In the genomic region with DNA sequence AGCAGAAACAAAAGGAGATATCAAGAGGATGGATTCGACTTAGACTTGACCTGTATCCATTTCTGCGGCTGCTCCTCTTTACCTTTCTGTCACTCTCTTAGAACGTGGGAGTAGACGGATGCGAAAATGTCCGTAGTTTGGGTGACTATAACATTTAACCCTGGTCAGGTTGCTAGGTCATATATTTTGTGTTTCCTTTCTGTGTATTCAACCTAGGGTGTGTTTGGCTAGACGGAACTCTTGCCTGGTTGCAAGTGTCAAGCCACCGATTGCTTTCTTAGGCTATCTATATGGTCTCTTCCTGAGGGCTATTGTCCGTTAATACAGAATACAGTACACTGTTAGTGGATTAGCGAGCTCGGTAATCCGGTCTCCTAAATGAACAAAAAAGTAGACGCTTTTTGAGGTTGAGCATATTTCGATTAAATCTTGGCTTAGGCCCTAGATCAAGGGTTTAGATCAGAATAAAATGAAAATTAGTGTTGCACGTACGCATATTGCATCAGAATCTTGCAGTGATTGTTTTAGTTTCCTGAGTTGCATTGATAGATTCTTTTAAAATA, we compare ENCODE assay signal across 9 cellular contexts. TPM values are rescaled to one million over a fixed set of nuclear protein-coding genes. Genes with fewer than 3 reads are reported as not detected.
DNase-seq lines count a peak whose midpoint lies in the region; ATAC-seq and TF ChIP-seq lines count a peak whose summit lies in the region.
"Had no signal": no experiment of that assay in that cellular context is flagged by ENCODE, and none has a peak within 500 bp of the region (broad histone marks: within the 10 kb centered on the region; RNA-seq: fewer than 3 reads in every experiment).

No MANE protein-coding gene starts in this region.

- peak overlapping the region; percentile 62 for H3K4me3 ChIP-seq in CD8-positive, alpha-beta T cell (ENCODE audit: low read depth, low read length)
- H3K4me3 ChIP-seq in astrocyte of the cerebellum (ENCODE audit: low read depth, low read length) (peak overlapping the region; percentile 91), right lobe of liver (peak overlapping the region; percentile 69 to 86 (median 70)), tibial nerve (peak overlapping the region; percentile 62 to 92 (median 88))

- peaks cover 60% of the 10 kb centered on the region for H3K4me1 Mint-ChIP-seq in CD8-positive, alpha-beta T cell (ENCODE audit: low read depth)

- no peaks in the 10 kb centered on the region for H3K27me3 ChIP-seq in CD8-positive, alpha-beta T cell (ENCODE audit: insufficient read depth, low read length)
- H3K27me3 ChIP-seq in right lobe of liver (no peaks in the 10 kb centered on the region), tibial nerve (no peaks in the 10 kb centered on the region)

- H3K9me3 ChIP-seq in CD8-positive, alpha-beta T cell (ENCODE audit: low read length): no peaks in the 10 kb centered on the region
- H3K9me3 ChIP-seq in right lobe of liver (no peaks in the 10 kb centered on the region), tibial nerve (no peaks in the 10 kb centered on the region)

- H3K9me3 Mint-ChIP-seq in CD8-positive, alpha-beta T cell: no peaks in the 10 kb centered on the region

- in situ Hi-C loops in astrocyte of the cerebellum (cut with HindIII; ENCODE audit: low sequenced_read_pairs): loop anchor here (25.0 kb wide), 2 partner anchors 373 to 548 kb away; no protein-coding TSS in a partner anchor

- intact Hi-C loops in CD8-positive, alpha-beta T cell (cut with DNase I, micrococcal nuclease): loop anchor here (2.0 to 10.0 kb wide), 9 partner anchors 14 to 1130 kb away; partner anchors contain the start of gene FAS (in 1 of the 2)
- intact Hi-C loops in right lobe of liver (cut with DNase I): loop anchor here in 1 of 2 donors (10.0 kb wide), 1 partner anchor 250 kb away; no protein-coding TSS in a partner anchor

- peak overlapping the region; percentile 94 for H3K27ac Mint-ChIP-seq in CD8-positive, alpha-beta T cell

- no peak for DNase-seq in CD8-positive, alpha-beta T cell
- DNase-seq in Kasumi-1 (lab: John Stamatoyannopoulos, UW): peak; percentile 59 to 71
- no peak for DNase-seq in astrocyte of the cerebellum (ENCODE audit: low read depth)
- no peak for DNase-seq in right lobe of liver
- DNase-seq in tibial nerve (ENCODE audit: low spot score in 2 of 2): no peak
- no peak for DNase-seq in DMS79 treated with DMSO at 0.1 percent for 48 hours (lab: John Stamatoyannopoulos, UW)
- DNase-seq in SIG-M5 (lab: John Stamatoyannopoulos, UW): no peak

- peaks cover 31% of the 10 kb centered on the region for H3K4me1 ChIP-seq in CD8-positive, alpha-beta T cell (ENCODE audit: insufficient read depth, low read length)
- H3K4me1 ChIP-seq in right lobe of liver: peaks cover 0 to 24% (median 9%) of the 10 kb centered on the region in 4 donors
- peaks cover 0 to 26% (median 9%) of the 10 kb centered on the region in 4 donors for H3K4me1 ChIP-seq in tibial nerve

- H3K27ac ChIP-seq in CD8-positive, alpha-beta T cell (ENCODE audit: low read depth, low read length): peak overlapping the region; percentile 45
- peak overlapping the region; percentile 93 to 98 (median 97) for H3K27ac ChIP-seq in right lobe of liver
- peak overlapping the region; percentile 88 to 98 (median 96) for H3K27ac ChIP-seq in tibial nerve

- POLR2A ChIA-PET in CD8-positive, alpha-beta T cell (lab: Charles Lee): interaction anchor here (0.8 to 3.6 kb wide), 9 partner anchors 10 to 718 kb away, joined by 3 to 34 read pairs (median 5); partner anchors contain the start of genes ATAD1 and RNLS

- CTCF ChIA-PET in CD8-positive, alpha-beta T cell (lab: Charles Lee): interaction anchor here (1.3 to 1.4 kb wide), 3 partner anchors 227 to 524 kb away, joined by 4 to 6 read pairs (median 4); no protein-coding TSS in a partner anchor

- TF ChIP-seq CTCF in CD8-positive, alpha-beta T cell (IDR thresholded peaks at IDR 0.05): no peak
- TF ChIP-seq CTCF in astrocyte of the cerebellum (IDR thresholded peaks at IDR 0.05; ENCODE audit: low read depth, low read length, missing control alignments): no peak
- TF ChIP-seq CTCF in right lobe of liver (IDR thresholded peaks at IDR 0.05): no peak
- no peak for TF ChIP-seq CTCF in tibial nerve (IDR thresholded peaks at IDR 0.05)

- H3K36me3 Mint-ChIP-seq in CD8-positive, alpha-beta T cell: peaks cover 41% of the 10 kb centered on the region

- no peak for ATAC-seq in CD8-positive, alpha-beta T cell
- ATAC-seq in right lobe of liver (no peak), GM18873 (IDR thresholded peaks at IDR 0.05; ENCODE audit: low FRiP score, unreplicated experiment) (no peak)

- TF ChIP-seq POLR2A in right lobe of liver (IDR thresholded peaks at IDR 0.05) (no peak), tibial nerve (IDR thresholded peaks at IDR 0.05) (no peak)

- peak overlapping the region; percentile 99 for H3K4me3 Mint-ChIP-seq in CD8-positive, alpha-beta T cell

- WGBS in right lobe of liver (ENCODE audit: insufficient coverage, low coverage, low lambda C conversion rate, missing lambda C conversion rate): 1% methylated on average over 16 of the region's 16 CpGs
- WGBS in tibial nerve, 2 donors: 0% methylated on average over 16 of the region's 16 CpGs

- TF ChIP-seq EP300 in tibial nerve (IDR thresholded peaks at IDR 0.05): peak in 1 of 2 donors; percentile 43

- no peaks in the 10 kb centered on the region for H3K27me3 Mint-ChIP-seq in CD8-positive, alpha-beta T cell (ENCODE audit: low read depth)

- no peaks in the 10 kb centered on the region for H3K36me3 ChIP-seq in CD8-positive, alpha-beta T cell (ENCODE audit: insufficient read depth, low read length)
- no peaks in the 10 kb centered on the region for H3K36me3 ChIP-seq in right lobe of liver
- H3K36me3 ChIP-seq in tibial nerve: no peaks in the 10 kb centered on the region

RNA-seq across cellular contexts. Expression of gene PTEN, which starts 1.2 kb away (rescaled TPM):
- 10 to 100 TPM; 57.5 to 66.1 TPM for total RNA-seq in CD8-positive, alpha-beta T cell
- total RNA-seq in right lobe of liver (10 to 100 TPM; 37.5 to 73.7 (median 50.4) TPM), tibial nerve (100 to 1,000 TPM; 143 to 224 (median 171) TPM)

RNA-seq across cellular contexts. Expression of gene KLLN, which starts 1.2 kb away (rescaled TPM):
- under 1 TPM; 0.38 to 0.42 TPM for total RNA-seq in CD8-positive, alpha-beta T cell
- total RNA-seq in right lobe of liver (under 1 TPM in 5 of 6 experiments, not detected in 1; 0.24 to 0.53 (median 0.34) TPM), tibial nerve (1 to 10 TPM in 2 of 4 donors, under 1 TPM in 2; 0.78 to 2.2 (median 1.3) TPM)
- total RNA-seq: RPMI7951 had no signal

RNA-seq across cellular contexts. Expression of gene ATAD1, which starts 46.6 kb away (rescaled TPM):
- total RNA-seq in CD8-positive, alpha-beta T cell: 10 to 100 TPM; 36.9 to 39.0 TPM
- total RNA-seq in right lobe of liver (10 to 100 TPM; 17.4 to 24.2 (median 22.3) TPM), tibial nerve (10 to 100 TPM; 21.8 to 45.9 (median 26.9) TPM)
- total RNA-seq: RPMI7951 had no signal

Comparison
In these comparisons a context has a peak if more than half of its experiments do, and no peak if none do; other contexts are left out.
1. DNase-seq: peak in Kasumi-1 (2 of 2); none in CD8-positive, alpha-beta T cell (0 of 7), astrocyte of the cerebellum (single experiment), right lobe of liver (0 of 3), tibial nerve (0 of 2), DMS79 treated with DMSO at 0.1 percent for 48 hours (single experiment) and SIG-M5 (single experiment).
2. H3K27ac ChIP-seq: peak in every context shown above with its lines; median percentile 97 in right lobe of liver; 96 in tibial nerve; 45 in CD8-positive, alpha-beta T cell.
3. Peak in every context shown above with its lines, with median percentiles within 50 percentile points of each other: H3K4me3 ChIP-seq.